1 cellular context compared by ENCODE assay signal in the genomic region with DNA sequence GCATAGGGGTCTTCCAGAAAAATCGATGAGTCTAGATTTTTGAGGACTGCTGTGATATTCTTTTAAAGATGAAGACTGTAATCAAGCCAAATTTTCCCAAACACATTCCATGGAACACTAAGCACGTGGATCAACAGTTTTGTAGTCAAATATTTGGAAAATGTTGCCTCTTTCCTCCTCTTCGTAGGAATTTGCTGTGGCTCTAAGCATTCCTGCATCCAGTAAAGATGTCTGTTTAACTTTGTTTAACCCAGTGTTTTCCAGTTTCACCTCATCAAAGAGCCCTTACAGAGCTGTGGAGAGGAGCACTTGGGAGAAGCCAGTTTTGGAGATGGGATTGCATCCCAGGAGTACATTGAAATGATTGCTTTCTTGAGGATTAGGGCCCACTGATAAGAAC.
A peak's percentile ranks its signal among the peaks of the same experiment; 100 is the strongest.
TF ChIP-seq lines count a peak whose summit lies in the region.

No MANE protein-coding gene starts in this region.

TF ChIP-seq in H1, 55 proteins besides CTCF, POLR2A, EP300 and RAD21:
- TF ChIP-seq SAP30 (IDR thresholded peaks at IDR 0.05; ENCODE audit: insufficient read depth, insufficient replicate concordance, low read length) (no peak), TEAD4 (IDR thresholded peaks at IDR 0.05; ENCODE audit: low read depth, low read length) (peak; percentile 71; the same call in 1 of the 2 replicates)
- TF ChIP-seq, protein P1, sequence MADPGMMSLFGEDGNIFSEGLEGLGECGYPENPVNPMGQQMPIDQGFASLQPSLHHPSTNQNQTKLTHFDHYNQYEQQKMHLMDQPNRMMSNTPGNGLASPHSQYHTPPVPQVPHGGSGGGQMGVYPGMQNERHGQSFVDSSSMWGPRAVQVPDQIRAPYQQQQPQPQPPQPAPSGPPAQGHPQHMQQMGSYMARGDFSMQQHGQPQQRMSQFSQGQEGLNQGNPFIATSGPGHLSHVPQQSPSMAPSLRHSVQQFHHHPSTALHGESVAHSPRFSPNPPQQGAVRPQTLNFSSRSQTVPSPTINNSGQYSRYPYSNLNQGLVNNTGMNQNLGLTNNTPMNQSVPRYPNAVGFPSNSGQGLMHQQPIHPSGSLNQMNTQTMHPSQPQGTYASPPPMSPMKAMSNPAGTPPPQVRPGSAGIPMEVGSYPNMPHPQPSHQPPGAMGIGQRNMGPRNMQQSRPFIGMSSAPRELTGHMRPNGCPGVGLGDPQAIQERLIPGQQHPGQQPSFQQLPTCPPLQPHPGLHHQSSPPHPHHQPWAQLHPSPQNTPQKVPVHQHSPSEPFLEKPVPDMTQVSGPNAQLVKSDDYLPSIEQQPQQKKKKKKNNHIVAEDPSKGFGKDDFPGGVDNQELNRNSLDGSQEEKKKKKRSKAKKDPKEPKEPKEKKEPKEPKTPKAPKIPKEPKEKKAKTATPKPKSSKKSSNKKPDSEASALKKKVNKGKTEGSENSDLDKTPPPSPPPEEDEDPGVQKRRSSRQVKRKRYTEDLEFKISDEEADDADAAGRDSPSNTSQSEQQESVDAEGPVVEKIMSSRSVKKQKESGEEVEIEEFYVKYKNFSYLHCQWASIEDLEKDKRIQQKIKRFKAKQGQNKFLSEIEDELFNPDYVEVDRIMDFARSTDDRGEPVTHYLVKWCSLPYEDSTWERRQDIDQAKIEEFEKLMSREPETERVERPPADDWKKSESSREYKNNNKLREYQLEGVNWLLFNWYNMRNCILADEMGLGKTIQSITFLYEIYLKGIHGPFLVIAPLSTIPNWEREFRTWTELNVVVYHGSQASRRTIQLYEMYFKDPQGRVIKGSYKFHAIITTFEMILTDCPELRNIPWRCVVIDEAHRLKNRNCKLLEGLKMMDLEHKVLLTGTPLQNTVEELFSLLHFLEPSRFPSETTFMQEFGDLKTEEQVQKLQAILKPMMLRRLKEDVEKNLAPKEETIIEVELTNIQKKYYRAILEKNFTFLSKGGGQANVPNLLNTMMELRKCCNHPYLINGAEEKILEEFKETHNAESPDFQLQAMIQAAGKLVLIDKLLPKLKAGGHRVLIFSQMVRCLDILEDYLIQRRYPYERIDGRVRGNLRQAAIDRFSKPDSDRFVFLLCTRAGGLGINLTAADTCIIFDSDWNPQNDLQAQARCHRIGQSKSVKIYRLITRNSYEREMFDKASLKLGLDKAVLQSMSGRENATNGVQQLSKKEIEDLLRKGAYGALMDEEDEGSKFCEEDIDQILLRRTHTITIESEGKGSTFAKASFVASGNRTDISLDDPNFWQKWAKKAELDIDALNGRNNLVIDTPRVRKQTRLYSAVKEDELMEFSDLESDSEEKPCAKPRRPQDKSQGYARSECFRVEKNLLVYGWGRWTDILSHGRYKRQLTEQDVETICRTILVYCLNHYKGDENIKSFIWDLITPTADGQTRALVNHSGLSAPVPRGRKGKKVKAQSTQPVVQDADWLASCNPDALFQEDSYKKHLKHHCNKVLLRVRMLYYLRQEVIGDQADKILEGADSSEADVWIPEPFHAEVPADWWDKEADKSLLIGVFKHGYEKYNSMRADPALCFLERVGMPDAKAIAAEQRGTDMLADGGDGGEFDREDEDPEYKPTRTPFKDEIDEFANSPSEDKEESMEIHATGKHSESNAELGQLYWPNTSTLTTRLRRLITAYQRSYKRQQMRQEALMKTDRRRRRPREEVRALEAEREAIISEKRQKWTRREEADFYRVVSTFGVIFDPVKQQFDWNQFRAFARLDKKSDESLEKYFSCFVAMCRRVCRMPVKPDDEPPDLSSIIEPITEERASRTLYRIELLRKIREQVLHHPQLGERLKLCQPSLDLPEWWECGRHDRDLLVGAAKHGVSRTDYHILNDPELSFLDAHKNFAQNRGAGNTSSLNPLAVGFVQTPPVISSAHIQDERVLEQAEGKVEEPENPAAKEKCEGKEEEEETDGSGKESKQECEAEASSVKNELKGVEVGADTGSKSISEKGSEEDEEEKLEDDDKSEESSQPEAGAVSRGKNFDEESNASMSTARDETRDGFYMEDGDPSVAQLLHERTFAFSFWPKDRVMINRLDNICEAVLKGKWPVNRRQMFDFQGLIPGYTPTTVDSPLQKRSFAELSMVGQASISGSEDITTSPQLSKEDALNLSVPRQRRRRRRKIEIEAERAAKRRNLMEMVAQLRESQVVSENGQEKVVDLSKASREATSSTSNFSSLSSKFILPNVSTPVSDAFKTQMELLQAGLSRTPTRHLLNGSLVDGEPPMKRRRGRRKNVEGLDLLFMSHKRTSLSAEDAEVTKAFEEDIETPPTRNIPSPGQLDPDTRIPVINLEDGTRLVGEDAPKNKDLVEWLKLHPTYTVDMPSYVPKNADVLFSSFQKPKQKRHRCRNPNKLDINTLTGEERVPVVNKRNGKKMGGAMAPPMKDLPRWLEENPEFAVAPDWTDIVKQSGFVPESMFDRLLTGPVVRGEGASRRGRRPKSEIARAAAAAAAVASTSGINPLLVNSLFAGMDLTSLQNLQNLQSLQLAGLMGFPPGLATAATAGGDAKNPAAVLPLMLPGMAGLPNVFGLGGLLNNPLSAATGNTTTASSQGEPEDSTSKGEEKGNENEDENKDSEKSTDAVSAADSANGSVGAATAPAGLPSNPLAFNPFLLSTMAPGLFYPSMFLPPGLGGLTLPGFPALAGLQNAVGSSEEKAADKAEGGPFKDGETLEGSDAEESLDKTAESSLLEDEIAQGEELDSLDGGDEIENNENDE (IDR thresholded peaks at IDR 0.05; ENCODE audit: insufficient replicate concordance, low read length), result no peak
